In the genomic region with DNA sequence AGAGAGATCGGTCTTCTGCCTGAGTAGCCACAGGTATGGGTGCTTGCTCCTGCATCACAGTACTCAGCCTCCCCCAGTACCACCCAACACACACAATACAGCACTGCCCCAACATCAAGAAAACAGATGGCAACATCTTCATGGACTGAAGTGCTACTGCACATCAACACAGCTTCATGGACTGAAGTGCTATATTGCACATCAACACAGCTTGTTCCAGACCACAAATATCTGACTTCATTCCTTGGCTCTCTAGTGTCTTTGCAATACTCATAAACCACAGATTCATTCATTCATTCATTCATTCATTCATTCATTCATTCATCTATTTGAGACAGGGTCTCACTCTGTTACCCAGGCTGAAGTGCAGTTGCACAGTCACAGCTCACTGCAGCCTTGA, we compare ENCODE assay signal across 29 cellular contexts. TPM values are rescaled to one million over a fixed set of nuclear protein-coding genes. Genes with fewer than 3 reads are reported as not detected.
A peak's percentile ranks its signal among the peaks of the same experiment; 100 is the strongest.
DNase-seq lines count a peak whose midpoint lies in the region; ATAC-seq, FAIRE-seq and TF ChIP-seq lines count a peak whose summit lies in the region.
"Had no signal": no experiment of that assay in that cellular context is flagged by ENCODE, and none has a peak within 500 bp of the region (broad histone marks: within the 10 kb centered on the region; RNA-seq: fewer than 3 reads in every experiment).

No MANE protein-coding gene starts in this region.

- no peak overlapping the region for H3K4me3 Mint-ChIP-seq in glutamatergic neuron (ENCODE audit: unreplicated experiment)
- no peak overlapping the region for H3K4me3 Mint-ChIP-seq in WTC11
- H3K4me3 Mint-ChIP-seq: B cell; CD14-positive monocyte; CD8-positive, alpha-beta memory T cell; GM23338; HFFc6 had no signal

- H3K79me2 ChIP-seq in GM12878 (ENCODE audit: control insufficient read depth, insufficient read depth, low read length) (no peaks in the 10 kb centered on the region), mammary epithelial cell (ENCODE audit: insufficient read depth, low read length) (no peaks in the 10 kb centered on the region)

- H4K20me1 ChIP-seq in GM12878 (ENCODE audit: control insufficient read depth, insufficient read depth) (no peaks in the 10 kb centered on the region), mammary epithelial cell (ENCODE audit: insufficient read depth, low read length) (no peaks in the 10 kb centered on the region)

- no peak overlapping the region for H3K4me2 ChIP-seq in GM12878 (ENCODE audit: control insufficient read depth, insufficient read depth)
- H3K4me2 ChIP-seq in mammary epithelial cell (ENCODE audit: insufficient read depth, low read depth, low read length): no peak overlapping the region
- H3K4me2 ChIP-seq: GM23338 had no signal

- H3K27me3 ChIP-seq in GM12878 (replicated peaks in 1 of 2; ENCODE audit: control insufficient read depth in 2 of 2, insufficient read depth in 2 of 2, low read length in 1 of 2) (no peaks in the 10 kb centered on the region; a peak in 2 of 4 replicates), mammary epithelial cell (ENCODE audit: insufficient read depth, low read length) (peaks cover 2% of the 10 kb centered on the region)
- H3K27me3 ChIP-seq: MG63 had no signal

- H3K9ac ChIP-seq in GM12878 (ENCODE audit: control insufficient read depth, insufficient read depth, low read length): no peak overlapping the region
- no peak overlapping the region for H3K9ac ChIP-seq in mammary epithelial cell (ENCODE audit: insufficient read depth, low read length)

- H3K27ac ChIP-seq in GM12878 (ENCODE audit: control insufficient read depth, insufficient read depth) (no peak overlapping the region), mammary epithelial cell (ENCODE audit: insufficient read depth, low read depth, low read length) (no peak overlapping the region)

- H3K27me3 Mint-ChIP-seq in glutamatergic neuron (ENCODE audit: unreplicated experiment): no peaks in the 10 kb centered on the region
- no peaks in the 10 kb centered on the region for H3K27me3 Mint-ChIP-seq in WTC11 (ENCODE audit: low read depth)

- 5% methylated on average over 1 of the region's 1 CpG for WGBS in GM12878 (ENCODE audit: insufficient coverage, insufficient replicate concordance, low lambda C conversion rate, missing lambda C conversion rate)
- 100% methylated on average over 1 of the region's 1 CpG for WGBS in mammary epithelial cell (ENCODE audit: low coverage, missing lambda C conversion rate)

- DNase-seq in GM03348 (ENCODE audit: low spot score) (peak; percentile 11), GM12878 (ENCODE audit: low read depth, low spot score) (no peak), glutamatergic neuron (no peak), renal cortical epithelial cell (ENCODE audit: low read depth) (peak; percentile 21), mammary epithelial cell (no peak), WTC11 (ENCODE audit: low spot score) (no peak), D721Med (ENCODE audit: insufficient read length, low spot score) (no peak)
- DNase-seq: Calu3; CD8-positive, alpha-beta memory T cell; DMS153; DND-41; HFFc6; IMR-90; KG1; MG63; NCI-H1105 treated with DMSO at 0.1 percent for 48 hours; NCI-H146; NCI-H1930; NCI-H446; NCI-H524 treated with DMSO at 0.1 percent for 48 hours; NCI-H774 had no signal

- H2AFZ ChIP-seq in GM12878 (ENCODE audit: control insufficient read depth, low read depth, low read length): no peak overlapping the region
- no peak overlapping the region for H2AFZ ChIP-seq in mammary epithelial cell (ENCODE audit: low read depth, low read length)
- H2AFZ ChIP-seq: GM23338 had no signal

- CTCF ChIA-PET in GM12878 (lab: Yijun Ruan, JAX): no interaction called here
- CTCF ChIA-PET in mammary epithelial cell (lab: Charles Lee; ENCODE audit: low non-redundant PET): no interaction called here
- CTCF ChIA-PET in WTC11 (lab: Charles Lee): interaction anchor here (1.5 kb wide), 1 partner anchor 254 kb away, joined by 3 read pairs; no protein-coding TSS in a partner anchor

- RAD21 ChIA-PET in GM12878 (lab: Charles Lee; ENCODE audit: unreplicated experiment): no interaction called here

- H3K36me3 Mint-ChIP-seq in glutamatergic neuron (ENCODE audit: unreplicated experiment) (no peaks in the 10 kb centered on the region), WTC11 (no peaks in the 10 kb centered on the region)
- H3K36me3 Mint-ChIP-seq: CD14-positive monocyte; CD8-positive, alpha-beta memory T cell had no signal

- no peak for ATAC-seq in GM12878
- no peak for ATAC-seq in HG03457 (IDR thresholded peaks at IDR 0.05; ENCODE audit: unreplicated experiment)
- ATAC-seq in WTC11: no peak
- ATAC-seq: GM23338, Right ventricle myocardium inferior had no signal

- intact Hi-C loops in GM12878 (cut with micrococcal nuclease; ENCODE audit: unreplicated experiment): no loop called here
- intact Hi-C loops in mammary epithelial cell (cut with micrococcal nuclease): no loop called here

- FAIRE-seq in GM12878 (lab: Jason Lieb, UNC) (no peak), D721Med (lab: Jason Lieb, UNC) (no peak)
- FAIRE-seq: A204.1, RCC 7860 had no signal

- dilution Hi-C loops in mammary epithelial cell (cut with HindIII; ENCODE audit: low sequenced_read_pairs): no loop called here

- BruUV-seq in GM12878 (replicated peaks; lab: Mats Ljungman, UMichigan): no TSS peak
- no TSS peak for BruUV-seq in mammary epithelial cell (replicated peaks; lab: Mats Ljungman, UMichigan)

- H3K4me1 Mint-ChIP-seq in glutamatergic neuron (ENCODE audit: low read depth, unreplicated experiment) (peaks cover 5% of the 10 kb centered on the region), WTC11 (no peaks in the 10 kb centered on the region)
- H3K4me1 Mint-ChIP-seq: CD8-positive, alpha-beta memory T cell; GM23338 had no signal

- TF ChIP-seq POLR2A in GM12878 (IDR thresholded peaks at IDR 0.05; ENCODE audit: low read depth, low read length): no peak

- H3K27ac Mint-ChIP-seq in glutamatergic neuron (ENCODE audit: unreplicated experiment): peak overlapping the region; percentile 8
- no peak overlapping the region for H3K27ac Mint-ChIP-seq in WTC11
- H3K27ac Mint-ChIP-seq: B cell; CD14-positive monocyte; CD8-positive, alpha-beta memory T cell; GM23338; HFFc6 had no signal

- no peaks in the 10 kb centered on the region for H3K4me1 ChIP-seq in GM12878 (ENCODE audit: control insufficient read depth, insufficient read depth, low read length)
- H3K4me1 ChIP-seq in mammary epithelial cell (ENCODE audit: insufficient read depth, low read length): no peaks in the 10 kb centered on the region
- H3K4me1 ChIP-seq: HAP-1 had no signal

- no peak overlapping the region for H3K4me3 ChIP-seq in GM12878
- no peak overlapping the region for H3K4me3 ChIP-seq in mammary epithelial cell (replicated peaks in 1 of 3; ENCODE audit: insufficient read depth in 1 of 3, low read depth in 2 of 3, low read length in 3 of 3)
- H3K4me3 ChIP-seq: GM23338, HAP-1, MG63 had no signal

- H3K36me3 ChIP-seq in GM12878 (ENCODE audit: control insufficient read depth in 2 of 2, insufficient read depth in 2 of 2, low read length in 1 of 2): no peaks in the 10 kb centered on the region
- H3K36me3 ChIP-seq in mammary epithelial cell (ENCODE audit: insufficient read depth, low read length): no peaks in the 10 kb centered on the region
- H3K36me3 ChIP-seq: HAP-1, MG63 had no signal

- no peak for TF ChIP-seq CTCF in GM12878 (IDR thresholded peaks at IDR 0.05 in 2 of 3, conservative IDR thresholded peaks at IDR 0.05 in 1 of 3; ENCODE audit: control insufficient read depth in 2 of 3, extremely low read depth in 1 of 3, insufficient read depth in 1 of 3, low read depth in 3 of 3, low read length in 3 of 3)
- TF ChIP-seq CTCF in glutamatergic neuron (IDR thresholded peaks at IDR 0.05; ENCODE audit: partially characterized antibody, unreplicated experiment): no peak
- no peak for TF ChIP-seq CTCF in mammary epithelial cell (conservative IDR thresholded peaks at IDR 0.05 in 1 of 2, IDR thresholded peaks at IDR 0.05 in 1 of 2; ENCODE audit: extremely low read depth in 1 of 2, insufficient read depth in 1 of 2, low read depth in 1 of 2, low read length in 2 of 2)
- no peak for TF ChIP-seq CTCF in WTC11 (IDR thresholded peaks at IDR 0.05)
- TF ChIP-seq CTCF in D721Med (IDR thresholded peaks at IDR 0.05; ENCODE audit: insufficient read depth, missing control alignments): no peak

- SMC1A ChIA-PET in GM12878 (lab: Charles Lee; ENCODE audit: uncharacterized antibody, unreplicated experiment): no interaction called here

- in situ Hi-C loops in GM12878 (cut with MboI): no loop called here
- in situ Hi-C loops in mammary epithelial cell (cut with MboI; ENCODE audit: low sequenced_read_pairs in 2 of 2): no loop called here

- no peak for TF ChIP-seq EP300 in GM12878 (IDR thresholded peaks at IDR 0.05; ENCODE audit: borderline replicate concordance in 1 of 2, control insufficient read depth in 1 of 2, low read depth in 2 of 2, low read length in 2 of 2)

- TF ChIP-seq RAD21 in GM12878 (IDR thresholded peaks at IDR 0.05; ENCODE audit: insufficient read depth, low read depth, low read length): no peak

- H3K9me3 ChIP-seq in GM12878 (replicated peaks; ENCODE audit: control insufficient read depth, insufficient read depth, low read length) (no peaks in the 10 kb centered on the region), mammary epithelial cell (replicated peaks; ENCODE audit: insufficient read depth, low read length) (no peaks in the 10 kb centered on the region)
- H3K9me3 ChIP-seq: HAP-1, MG63 had no signal

- POLR2A ChIA-PET in GM12878 (lab: Charles Lee): no interaction called here
- POLR2A ChIA-PET in WTC11 (lab: Charles Lee): no interaction called here

- H3K9me3 Mint-ChIP-seq in glutamatergic neuron (ENCODE audit: unreplicated experiment) (peaks cover 5% of the 10 kb centered on the region), WTC11 (no peaks in the 10 kb centered on the region)
- H3K9me3 Mint-ChIP-seq: CD8-positive, alpha-beta memory T cell; GM23338; HFFc6 had no signal

RNA-seq across cellular contexts. Expression of gene PCA3, which starts 31.1 kb away (rescaled TPM):
- total RNA-seq in GM12878 (2013; cell fraction: nucleolus; rRNA removed): not detected in 2 replicates
- total RNA-seq in GM12878 (2014; rRNA removed): not detected in 2 replicates
- total RNA-seq in GM12878 (2014; rRNA removed; fragmentation: Illumina TruSeq; extraction: Trizol): not detected in 2 replicates
- not detected in 2 replicates for total RNA-seq in GM12878 (2021)
- not detected for polyA plus RNA-seq in GM12878 (2011; ENCODE audit: low read depth)
- polyA plus RNA-seq in GM12878 (2011; rRNA removed): not detected in 2 replicates
- not detected in 2 replicates for polyA plus RNA-seq in GM12878 (2011; cell fraction: cytosol; rRNA removed)
- not detected in 2 replicates for polyA plus RNA-seq in GM12878 (2011; cell fraction: nucleus; rRNA removed)
- not detected in 2 replicates for polyA plus RNA-seq in GM12878 (2012)
- not detected in 2 replicates for polyA plus RNA-seq in GM12878 (2014; fragmentation: Illumina TruSeq; extraction: Trizol)
- polyA plus RNA-seq in GM12878 (2014; fragmentation: Nextera tagmentation; extraction: Ambion mirVana): under 1 TPM in 1 of 2 experiments, not detected in 1; 0.05 TPM
- polyA plus RNA-seq in GM12878 (2014; rRNA removed): not detected in 2 replicates
- polyA plus RNA-seq in GM12878 (2016; fragmentation: Nextera tagmentation; extraction: Ambion mirVana): not detected
- not detected in 2 replicates for polyA minus RNA-seq in GM12878 (2011; rRNA and poly(A)+ RNA removed)
- polyA minus RNA-seq in GM12878 (2011; cell fraction: cytosol; rRNA and poly(A)+ RNA removed): not detected in 2 replicates
- polyA minus RNA-seq in GM12878 (2011; cell fraction: nucleus; rRNA and poly(A)+ RNA removed): not detected in 2 replicates
- not detected for total RNA-seq in glutamatergic neuron (ENCODE audit: unreplicated experiment)
- 0.05 TPM in 1 of 2 replicates, not detected in the other for total RNA-seq in renal cortical epithelial cell
- not detected for total RNA-seq in mammary epithelial cell
- polyA plus RNA-seq in mammary epithelial cell: not detected
- not detected for polyA minus RNA-seq in mammary epithelial cell
- total RNA-seq in WTC11 (2021): not detected in 3 replicates
- total RNA-seq: B cell; Calu3; CD8-positive, alpha-beta memory T cell; HFFc6; IMR-90; Right ventricle myocardium inferior had no signal
- polyA plus RNA-seq: CD14-positive monocyte; CD8-positive, alpha-beta memory T cell; IMR-90 had no signal

Comparison
In these comparisons a context has a peak if more than half of its experiments do, and no peak if none do; other contexts are left out.
1. DNase-seq: peak in GM03348 (single experiment) and renal cortical epithelial cell (single experiment); none in GM12878 (single experiment), glutamatergic neuron (single experiment), mammary epithelial cell (single experiment), WTC11 (single experiment) and D721Med (single experiment).